In the genomic region with DNA sequence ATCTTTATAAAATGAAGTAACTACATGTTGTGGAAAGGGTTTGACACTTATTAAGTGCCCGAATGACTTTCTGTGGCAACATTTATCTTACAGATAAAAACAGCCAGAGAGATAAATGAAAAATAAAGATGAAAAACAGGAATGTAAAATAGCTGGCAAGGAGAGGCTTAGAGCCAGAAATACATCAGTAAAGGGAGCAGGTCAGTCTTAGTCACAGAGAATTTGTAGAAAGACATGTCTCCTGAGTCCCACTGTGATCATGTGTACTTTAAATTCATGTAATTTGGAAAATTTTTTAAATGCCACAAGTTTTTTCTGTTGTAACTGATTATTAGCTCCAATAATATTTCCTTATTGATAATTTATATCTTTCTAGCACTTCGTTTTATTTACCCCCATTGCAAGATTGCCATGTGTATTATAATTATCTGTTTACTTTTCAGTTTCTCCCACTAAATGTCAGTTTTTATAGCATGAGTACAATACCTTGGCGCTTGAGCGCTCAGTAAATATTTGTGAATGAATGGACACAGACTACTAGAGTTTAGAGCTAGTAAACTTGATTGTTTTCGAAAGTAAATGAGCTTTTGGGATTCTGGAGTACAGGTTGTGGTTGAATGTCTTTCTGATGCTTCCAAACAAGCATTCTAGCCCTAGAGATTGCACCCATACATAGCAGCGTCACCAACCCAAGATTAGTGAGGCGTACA, we compare ENCODE assay signal across 12 cellular contexts. TPM values are rescaled to one million over a fixed set of nuclear protein-coding genes. Genes with fewer than 3 reads are reported as not detected.
DNase-seq lines count a peak whose midpoint lies in the region; ATAC-seq and TF ChIP-seq lines count a peak whose summit lies in the region.
"Had no signal": no experiment of that assay in that cellular context is flagged by ENCODE, and none has a peak within 500 bp of the region (broad histone marks: within the 10 kb centered on the region; RNA-seq: fewer than 3 reads in every experiment).

No MANE protein-coding gene starts in this region.

- H3K4me3 Mint-ChIP-seq in CD8-positive, alpha-beta memory T cell, result peak overlapping the region in 6 of 7 donors; percentile 4 to 60 (median 23)

- peaks cover 92% of the 10 kb centered on the region for H3K4me1 ChIP-seq in CD8-positive, alpha-beta memory T cell (ENCODE audit: insufficient read depth, low read length)
- H3K4me1 ChIP-seq in uterus, result peaks cover 0 to 10% of the 10 kb centered on the region in 2 donors
- H3K4me1 ChIP-seq in gastroesophageal sphincter, result peaks cover 34 to 90% (median 36%) of the 10 kb centered on the region in 3 donors

- H3K4me3 ChIP-seq in CD8-positive, alpha-beta memory T cell (ENCODE audit: low read length), result no peak overlapping the region
- H3K4me3 ChIP-seq in uterus (no peak overlapping the region), gastroesophageal sphincter (no peak overlapping the region)

- no peaks in the 10 kb centered on the region for H3K36me3 ChIP-seq in CD8-positive, alpha-beta memory T cell (ENCODE audit: insufficient read depth, low read length)
- no peaks in the 10 kb centered on the region for H3K36me3 ChIP-seq in uterus
- H3K36me3 ChIP-seq in gastroesophageal sphincter, result no peaks in the 10 kb centered on the region

- TF ChIP-seq POLR2A in uterus (IDR thresholded peaks at IDR 0.05) (no peak), gastroesophageal sphincter (IDR thresholded peaks at IDR 0.05) (no peak)

- H3K9me3 ChIP-seq in CD8-positive, alpha-beta memory T cell (ENCODE audit: low read length), result no peaks in the 10 kb centered on the region
- H3K9me3 ChIP-seq in uterus (no peaks in the 10 kb centered on the region), gastroesophageal sphincter (no peaks in the 10 kb centered on the region)

- ATAC-seq in SK-N-SH treated with all-trans-retinoic acid at 6 μM for 48 hours, result peak; percentile 54; the same call in 2 of the 3 replicates
- ATAC-seq in left lobe of liver, result peak; percentile 67
- no peak for ATAC-seq in sciatic nerve
- ATAC-seq in gastroesophageal sphincter, result no peak
- ATAC-seq: natural killer cell treated with Interleukin-12 subunit alpha and Interleukin-12 subunit beta and Interleukin-15 and Interleukin-18, amount 100 ng/mL, for 72 hours had no signal

- POLR2A ChIA-PET in CD8-positive, alpha-beta memory T cell (lab: Charles Lee), result interaction anchor here (0.6 kb wide), 1 partner anchor 9 kb away, joined by 3 read pairs; no protein-coding TSS in a partner anchor

- peaks cover 88 to 100% (median 99%) of the 10 kb centered on the region in 3 donors for H3K4me1 Mint-ChIP-seq in CD8-positive, alpha-beta memory T cell

- no peaks in the 10 kb centered on the region for H3K27me3 Mint-ChIP-seq in CD8-positive, alpha-beta memory T cell
- H3K27me3 Mint-ChIP-seq: natural killer cell treated with Interleukin-12 subunit alpha and Interleukin-12 subunit beta and Interleukin-15 and Interleukin-18, amount 100 ng/mL, for 72 hours had no signal

- no peak overlapping the region for H3K27ac ChIP-seq in CD8-positive, alpha-beta memory T cell (ENCODE audit: low read depth, low read length)
- H3K27ac ChIP-seq in uterus, result no peak overlapping the region
- H3K27ac ChIP-seq in gastroesophageal sphincter, result no peak overlapping the region

- CTCF ChIA-PET in CD8-positive, alpha-beta memory T cell (lab: Charles Lee), result interaction anchor here (1.0 kb wide), 1 partner anchor 163 kb away, joined by 3 read pairs; no protein-coding TSS in a partner anchor

- H3K27me3 ChIP-seq in CD8-positive, alpha-beta memory T cell (ENCODE audit: insufficient read depth, low read length, poor library complexity, severe bottlenecking), result no peaks in the 10 kb centered on the region
- H3K27me3 ChIP-seq in uterus, result no peaks in the 10 kb centered on the region
- H3K27me3 ChIP-seq in gastroesophageal sphincter, result no peaks in the 10 kb centered on the region

- peak overlapping the region in 3 of 8 donors; percentile 20 to 71 (median 62) for H3K27ac Mint-ChIP-seq in CD8-positive, alpha-beta memory T cell

- peaks cover 0 to 5% (median 0%) of the 10 kb centered on the region in 3 donors for H3K36me3 Mint-ChIP-seq in CD8-positive, alpha-beta memory T cell
- H3K36me3 Mint-ChIP-seq: natural killer cell treated with Interleukin-12 subunit alpha and Interleukin-12 subunit beta and Interleukin-15 and Interleukin-18, amount 100 ng/mL, for 72 hours had no signal

- no peak for TF ChIP-seq EP300 in gastroesophageal sphincter (IDR thresholded peaks at IDR 0.05)

- no peak for TF ChIP-seq CTCF in uterus (IDR thresholded peaks at IDR 0.05)
- TF ChIP-seq CTCF in gastroesophageal sphincter (IDR thresholded peaks at IDR 0.05), result no peak

- H3K9me3 Mint-ChIP-seq in CD8-positive, alpha-beta memory T cell, result no peaks in the 10 kb centered on the region
- H3K9me3 Mint-ChIP-seq: natural killer cell treated with Interleukin-12 subunit alpha and Interleukin-12 subunit beta and Interleukin-15 and Interleukin-18, amount 100 ng/mL, for 72 hours had no signal

- WGBS in gastroesophageal sphincter (ENCODE audit: low coverage in 1 of 2), 2 donors, result 76 to 89% methylated on average over 6 to 7 of the region's 7 CpGs

- intact Hi-C loops in sciatic nerve (cut with DNase I) (no loop called here), uterus (cut with DNase I; ENCODE audit: low total_unique reads) (no loop called here)

- DNase-seq in CD8-positive, alpha-beta memory T cell, result no peak
- DNase-seq in HCEC 1CT (peak; percentile 43), left lobe of liver (ENCODE audit: low spot score) (no peak), sciatic nerve (ENCODE audit: low spot score) (no peak), uterus (no peak), putamen (ENCODE audit: low spot score) (no peak)
- DNase-seq: effector CD8-positive, alpha-beta T cell; NCI-H446; stimulated activated naive CD4-positive, alpha-beta T cell treated with Interleukin-2 at 50 U/mL for 16 hours had no signal

TF ChIP-seq in SK-N-SH treated with all-trans-retinoic acid at 6 μM for 48 hours, 23 proteins besides CTCF, POLR2A, EP300 and RAD21:
- TF ChIP-seq TSHZ2 (CRISPR knock-in tag; IDR thresholded peaks at IDR 0.05), result no peak
- TF ChIP-seq ISL1 (CRISPR knock-in tag; IDR thresholded peaks at IDR 0.05), result peak; percentile 79

RNA-seq across cellular contexts. Expression of gene TAB2, which starts 15.2 kb away (rescaled TPM):
- total RNA-seq in CD8-positive, alpha-beta memory T cell, result 100 to 1,000 TPM; 103 to 109 TPM
- polyA plus RNA-seq in CD8-positive, alpha-beta memory T cell, result 16.6 TPM
- total RNA-seq in left lobe of liver, result 26.9 TPM
- 98.8 TPM for total RNA-seq in sciatic nerve
- 10 to 100 TPM; 24.1 to 93.6 (median 51.7) TPM for total RNA-seq in uterus
- 100 to 1,000 TPM in 2 of 4 donors, 10 to 100 TPM in 2; 69.5 to 111 (median 97.0) TPM for total RNA-seq in gastroesophageal sphincter

Comparison
In these comparisons a context has a peak if more than half of its experiments do, and no peak if none do; other contexts are left out.
1. ATAC-seq: peak in SK-N-SH treated with all-trans-retinoic acid at 6 μM for 48 hours (single experiment) and left lobe of liver (single experiment); none in sciatic nerve (single experiment) and gastroesophageal sphincter (single experiment).